ENCODE assay signal across 1 cellular context in genomic region chr15:67242665-67243064, GRCh38.
TF ChIP-seq lines count a peak whose summit lies in the region.

No MANE protein-coding gene starts in this region.

TF ChIP-seq in WTC11, 78 proteins besides CTCF, POLR2A, EP300 and RAD21 (continued from another document):
- TF ChIP-seq ZNF512 (CRISPR knock-in tag; IDR thresholded peaks at IDR 0.05; ENCODE audit: borderline replicate concordance): no peak
